In genomic region chr10:62817120-62817762, GRCh38 we compare ENCODE assay signal across 8 cellular contexts. TPM values are rescaled to one million over a fixed set of nuclear protein-coding genes. Genes with fewer than 3 reads are reported as not detected.
DNase-seq lines count a peak whose midpoint lies in the region; ATAC-seq and TF ChIP-seq lines count a peak whose summit lies in the region.

No MANE protein-coding gene starts in this region.

- WGBS in lower leg skin, 2 donors, result 0 to 1% methylated on average over 49 of the region's 49 CpGs

- intact Hi-C loops in colonic mucosa (cut with DNase I) (loop anchor here (5.0 to 10.0 kb wide), 2 partner anchors 340 to 362 kb away; no protein-coding TSS in a partner anchor), lower leg skin (cut with DNase I; ENCODE audit: low total_unique reads) (loop anchor here (5.0 kb wide), 1 partner anchor 225 kb away; no protein-coding TSS in a partner anchor)

- H3K4me1 ChIP-seq in colonic mucosa, result peaks cover 16% of the 10 kb centered on the region

- ATAC-seq in HG03196 (IDR thresholded peaks at IDR 0.05; ENCODE audit: unreplicated experiment), result peak; percentile 25

- H3K36me3 ChIP-seq in WERI-Rb-1, result no peaks in the 10 kb centered on the region
- H3K36me3 ChIP-seq in colonic mucosa, result no peaks in the 10 kb centered on the region

- H3K27me3 ChIP-seq in WERI-Rb-1 (ENCODE audit: insufficient read depth, low read depth, severe bottlenecking) (peaks cover 81% of the 10 kb centered on the region), colonic mucosa (peaks cover 36% of the 10 kb centered on the region)

- H3K4me3 ChIP-seq in WERI-Rb-1 (ENCODE audit: low read depth, low read length) (peak overlapping the region; percentile 64), colonic mucosa (peak overlapping the region; percentile 81), lower leg skin (ENCODE audit: low read depth, poor library complexity, severe bottlenecking) (peak overlapping the region; percentile 41)

- TF ChIP-seq CTCF in WERI-Rb-1 (IDR thresholded peaks at IDR 0.05; ENCODE audit: low read depth, low read length) (no peak), colonic mucosa (IDR thresholded peaks at IDR 0.05) (no peak), lower leg skin (IDR thresholded peaks at IDR 0.05) (no peak)

- TF ChIP-seq POLR2A in lower leg skin (IDR thresholded peaks at IDR 0.05), result no peak

- no peak overlapping the region for H3K27ac ChIP-seq in WERI-Rb-1
- peak overlapping the region; percentile 83 for H3K27ac ChIP-seq in colonic mucosa

- DNase-seq in NCI-H2196 (lab: John Stamatoyannopoulos, UW; ENCODE audit: unreplicated experiment), result peak; percentile 6
- no peak for DNase-seq in NCI-H2196 treated with DMSO at 0.1 percent for 48 hours (lab: John Stamatoyannopoulos, UW; ENCODE audit: unreplicated experiment)
- peak; percentile 35 for DNase-seq in WERI-Rb-1
- peak; percentile 56 for DNase-seq in colonic mucosa
- DNase-seq in lower leg skin (ENCODE audit: low spot score in 2 of 2), result peak; percentile 35 to 90
- peak; percentile 47 for DNase-seq in stimulated activated CD8-positive, alpha-beta memory T cell treated with anti-CD3 and anti-CD28 coated beads, Interleukin-12 subunit alpha, Interleukin-12 subunit beta, amount 100 ng/mL, for 1 hour (ENCODE audit: low read depth)
- no peak for DNase-seq in cerebellar cortex (ENCODE audit: low spot score)

- H3K9me3 ChIP-seq in WERI-Rb-1 (ENCODE audit: severe bottlenecking) (peaks cover 2% of the 10 kb centered on the region), colonic mucosa (no peaks in the 10 kb centered on the region)

- peak overlapping the region; percentile 68 to 82 for H3K9ac ChIP-seq in colonic mucosa (ENCODE audit: low read depth in 2 of 2, low read length in 2 of 2)

RNA-seq across cellular contexts. Expression of gene EGR2, which starts 1.1 kb away (rescaled TPM):
- total RNA-seq in colonic mucosa, result 1 to 10 TPM in 1 of 2 donors, under 1 TPM in 1; 0.20 to 8.2 TPM
- total RNA-seq in lower leg skin, result 10 to 100 TPM in 3 of 4 donors, 1 to 10 TPM in 1; 9.7 to 23.8 (median 18.1) TPM

RNA-seq across cellular contexts. Expression of gene ADO, which starts 12.7 kb away (rescaled TPM):
- total RNA-seq in colonic mucosa (10 to 100 TPM; 13.5 to 15.5 TPM), lower leg skin (10 to 100 TPM; 17.1 to 22.3 (median 21.2) TPM)

Comparison
In these comparisons a context has a peak if more than half of its experiments do, and no peak if none do; other contexts are left out.
1. DNase-seq: peak in NCI-H2196 (single experiment), WERI-Rb-1 (single experiment), colonic mucosa (single experiment), lower leg skin (2 of 2) and stimulated activated CD8-positive, alpha-beta memory T cell treated with anti-CD3 and anti-CD28 coated beads, Interleukin-12 subunit alpha, Interleukin-12 subunit beta, amount 100 ng/mL, for 1 hour (single experiment); none in NCI-H2196 treated with DMSO at 0.1 percent for 48 hours (single experiment) and cerebellar cortex (single experiment).
2. Peak in every context shown above with its lines, with median percentiles within 50 percentile points of each other: H3K4me3 ChIP-seq.